Comparison of ENCODE assay signal across 22 cellular contexts in genomic region chr7:37493123-37493522, GRCh38. TPM values are rescaled to one million over a fixed set of nuclear protein-coding genes. Genes with fewer than 3 reads are reported as not detected.
DNase-seq lines count a peak whose midpoint lies in the region; ATAC-seq and TF ChIP-seq lines count a peak whose summit lies in the region.
"Had no signal": no experiment of that assay in that cellular context is flagged by ENCODE, and none has a peak within 500 bp of the region (broad histone marks: within the 10 kb centered on the region; RNA-seq: fewer than 3 reads in every experiment).

No MANE protein-coding gene starts in this region.

- no peak overlapping the region for H3K4me3 Mint-ChIP-seq in H9
- no peak overlapping the region for H3K4me3 Mint-ChIP-seq in neural progenitor cell
- H3K4me3 Mint-ChIP-seq in nephron progenitor cell = no peak overlapping the region
- H3K4me3 Mint-ChIP-seq: CD4-positive, alpha-beta T cell had no signal

- TF ChIP-seq POLR2A in testis (IDR thresholded peaks at IDR 0.05) (no peak), GM18505 (IDR thresholded peaks at IDR 0.05; ENCODE audit: borderline replicate concordance, extremely low read depth, insufficient read depth, insufficient read length) (no peak)

- H3K23ac ChIP-seq in H9 (ENCODE audit: insufficient read length, low read depth, low read length) = no peak overlapping the region

- H3K9me3 Mint-ChIP-seq in H9 = peaks cover 6 to 7% of the 10 kb centered on the region in 2 experiments; a peak in 3 of 5 replicates
- no peaks in the 10 kb centered on the region for H3K9me3 Mint-ChIP-seq in neural progenitor cell
- H3K9me3 Mint-ChIP-seq in nephron progenitor cell = peaks cover 19% of the 10 kb centered on the region
- H3K9me3 Mint-ChIP-seq: CD4-positive, alpha-beta T cell had no signal

- H4K20me1 ChIP-seq in H9 (ENCODE audit: control insufficient read depth, insufficient read depth, insufficient read length) (no peaks in the 10 kb centered on the region), neural progenitor cell (ENCODE audit: low read depth) (no peaks in the 10 kb centered on the region)

- WGBS in H9 (ENCODE audit: extremely low coverage, insufficient read length, low lambda C conversion rate) = no CpG with 5 or more reads among the region's 3 CpGs
- 18 to 19% methylated on average over 3 of the region's 3 CpGs for WGBS in testis, 2 donors

- DNase-seq in H9 = no peak
- DNase-seq in foreskin melanocyte = peak; percentile 17
- no peak for DNase-seq in neural progenitor cell (ENCODE audit: low spot score)
- DNase-seq in testis = peak; percentile 70
- DNase-seq in nephron progenitor cell = no peak
- no peak for DNase-seq in DMS153 treated with DMSO at 0.1 percent for 48 hours (lab: John Stamatoyannopoulos, UW; ENCODE audit: unreplicated experiment)
- DNase-seq: Caco-2; CD4-positive, alpha-beta T cell; DMS153; EL; HCEC 1CT; Kasumi-1; MG63; NCI-H1048; NCI-H1436; NCI-H1930; NCI-H226; NCI-H524; NCI-H82; SHP77 had no signal

- H3K4me1 ChIP-seq in H9 (ENCODE audit: insufficient read depth, low read length) (no peaks in the 10 kb centered on the region; the same call in 1 of the 2 replicates), neural progenitor cell (peaks cover 21% of the 10 kb centered on the region), testis (peaks cover 9% of the 10 kb centered on the region)
- H3K4me1 ChIP-seq: Caco-2 had no signal

- H4K5ac ChIP-seq in H9 (ENCODE audit: insufficient read length, low read depth, low read length) = no peak overlapping the region

- no peak overlapping the region for H4K8ac ChIP-seq in H9 (replicated peaks; ENCODE audit: insufficient read length, low read depth, low read length)

- H3K14ac ChIP-seq in H9 (ENCODE audit: insufficient read depth, low read length) = no peak overlapping the region

- intact Hi-C loops in testis (cut with DNase I; ENCODE audit: low total_unique reads) = no loop called here

- H3K36me3 ChIP-seq in neural progenitor cell (no peaks in the 10 kb centered on the region), testis (ENCODE audit: low read depth, missing control alignments) (no peaks in the 10 kb centered on the region)
- H3K36me3 ChIP-seq: MG63 had no signal

- H3K79me2 ChIP-seq in H9 (ENCODE audit: insufficient read depth, low read length) (no peaks in the 10 kb centered on the region; the same call in 1 of the 2 replicates), neural progenitor cell (ENCODE audit: low read depth) (no peaks in the 10 kb centered on the region)

- H3K36me3 Mint-ChIP-seq in H9 (ENCODE audit: insufficient read depth in 1 of 3, low read depth in 3 of 3) (peaks cover 0 to 9% (median 4%) of the 10 kb centered on the region in 3 experiments; a peak in 4 of 7 replicates), neural progenitor cell (no peaks in the 10 kb centered on the region), nephron progenitor cell (ENCODE audit: low read depth) (no peaks in the 10 kb centered on the region)

- H3K23me2 ChIP-seq in H9 (ENCODE audit: insufficient read length, low read depth, low read length, poor library complexity, severe bottlenecking) = no peaks in the 10 kb centered on the region

- H3K4ac ChIP-seq in H9 (ENCODE audit: low read depth, low read length) = no peak overlapping the region

- H3K4me2 ChIP-seq in H9 (ENCODE audit: insufficient read depth, insufficient read length, low read length) (peak overlapping the region; percentile 48), neural progenitor cell (no peak overlapping the region)

- no peak overlapping the region for H2AK5ac ChIP-seq in H9 (ENCODE audit: insufficient read length, low read length)

- H2BK5ac ChIP-seq in H9 (ENCODE audit: insufficient read length, low read length) = no peak overlapping the region

- H3F3A ChIP-seq in neural progenitor cell (ENCODE audit: low read depth) = peaks cover 6% of the 10 kb centered on the region

- H4K91ac ChIP-seq in H9 (ENCODE audit: insufficient read length, low read depth, low read length) = no peak overlapping the region

- TF ChIP-seq CTCF in H9 (conservative IDR thresholded peaks at IDR 0.05) (no peak), neural progenitor cell (IDR thresholded peaks at IDR 0.05) (no peak), testis (IDR thresholded peaks at IDR 0.05) (no peak), nephron progenitor cell (IDR thresholded peaks at IDR 0.05) (no peak)

- H2BK12ac ChIP-seq in H9 (ENCODE audit: insufficient read length, low read depth, low read length) = no peak overlapping the region

- no peak overlapping the region for H3K56ac ChIP-seq in H9 (ENCODE audit: insufficient read length, low read depth, low read length)

- peaks cover 33 to 51% of the 10 kb centered on the region in 2 experiments for H3K4me1 Mint-ChIP-seq in H9
- H3K4me1 Mint-ChIP-seq in neural progenitor cell = no peaks in the 10 kb centered on the region
- peaks cover 16% of the 10 kb centered on the region for H3K4me1 Mint-ChIP-seq in nephron progenitor cell

- no peak overlapping the region for H3K18ac ChIP-seq in H9 (ENCODE audit: insufficient read length, low read depth, low read length)

- no peak overlapping the region for H2BK120ac ChIP-seq in H9 (ENCODE audit: low read depth, low read length, poor library complexity, severe bottlenecking)

- H3K9me3 ChIP-seq in H9 (ENCODE audit: control insufficient read depth, low read depth, low read length) (no peaks in the 10 kb centered on the region), neural progenitor cell (ENCODE audit: low read depth) (no peaks in the 10 kb centered on the region), testis (no peaks in the 10 kb centered on the region)
- H3K9me3 ChIP-seq: Caco-2, MG63 had no signal

- H3K79me1 ChIP-seq in H9 (ENCODE audit: insufficient read depth, low read depth, low read length, poor library complexity, severe bottlenecking) = no peaks in the 10 kb centered on the region

- H2BK20ac ChIP-seq in H9 (ENCODE audit: low read depth, low read length, poor library complexity, severe bottlenecking) = no peak overlapping the region

- H2BK15ac ChIP-seq in H9 (ENCODE audit: low read depth, low read length) = no peak overlapping the region

- H3K4me3 ChIP-seq in neural progenitor cell (no peak overlapping the region), testis (peak overlapping the region; percentile 43 to 58)
- H3K4me3 ChIP-seq: MG63 had no signal

- ATAC-seq in GM18505 (IDR thresholded peaks at IDR 0.05; ENCODE audit: unreplicated experiment) = no peak

- H3K27ac Mint-ChIP-seq in H9 (no peak overlapping the region), neural progenitor cell (no peak overlapping the region), nephron progenitor cell (no peak overlapping the region)
- H3K27ac Mint-ChIP-seq: CD4-positive, alpha-beta T cell had no signal

- H3K27me3 ChIP-seq in H9 (ENCODE audit: insufficient read depth, low read length) (no peaks in the 10 kb centered on the region), neural progenitor cell (no peaks in the 10 kb centered on the region), testis (no peaks in the 10 kb centered on the region)
- H3K27me3 ChIP-seq: MG63 had no signal

- H2AFZ ChIP-seq in H9 (ENCODE audit: low read length) = no peak overlapping the region
- H2AFZ ChIP-seq in neural progenitor cell (replicated peaks) = peak overlapping the region; percentile 23

- H3K27me3 Mint-ChIP-seq in H9 (ENCODE audit: low read depth) (no peaks in the 10 kb centered on the region; the same call in 1 of the 2 replicates), neural progenitor cell (ENCODE audit: insufficient read depth, low read depth) (no peaks in the 10 kb centered on the region), nephron progenitor cell (ENCODE audit: low read depth, poor library complexity) (peaks cover 7% of the 10 kb centered on the region)
- H3K27me3 Mint-ChIP-seq: CD4-positive, alpha-beta T cell had no signal

- H3K27ac ChIP-seq in H9 (ENCODE audit: insufficient read length, low read depth, low read length) = no peak overlapping the region
- H3K27ac ChIP-seq in neural progenitor cell = no peak overlapping the region
- peak overlapping the region; percentile 14 to 51 for H3K27ac ChIP-seq in testis

- H3K9ac ChIP-seq in H9 (ENCODE audit: extremely low read depth, insufficient read length, low read length) (no peak overlapping the region), neural progenitor cell (no peak overlapping the region)

- H3T11ph ChIP-seq in H9 (ENCODE audit: low read length) = no peak overlapping the region

RNA-seq across cellular contexts. Expression of gene ELMO1, which starts 44.5 kb away (rescaled TPM):
- 7.8 TPM in 2 replicates for total RNA-seq in H9 (2021)
- 22.0 and 27.0 TPM in 2 replicates for total RNA-seq in neural progenitor cell (ENCODE audit: low replicate concordance)
- 10 to 100 TPM; 36.5 to 47.2 TPM for total RNA-seq in testis
- 12.9 TPM for polyA plus RNA-seq in testis (ENCODE audit: insufficient read depth, low read depth, low replicate concordance)
- polyA plus RNA-seq: BJ had no signal

Comparison
In these comparisons a context has a peak if more than half of its experiments do, and no peak if none do; other contexts are left out.
1. DNase-seq: peak in foreskin melanocyte (single experiment) and testis (single experiment); none in H9 (single experiment), neural progenitor cell (single experiment), nephron progenitor cell (single experiment) and DMS153 treated with DMSO at 0.1 percent for 48 hours (single experiment).
2. H3K27ac ChIP-seq: peak in testis (2 of 2); none in H9 (single experiment) and neural progenitor cell (single experiment).